In the genomic region with DNA sequence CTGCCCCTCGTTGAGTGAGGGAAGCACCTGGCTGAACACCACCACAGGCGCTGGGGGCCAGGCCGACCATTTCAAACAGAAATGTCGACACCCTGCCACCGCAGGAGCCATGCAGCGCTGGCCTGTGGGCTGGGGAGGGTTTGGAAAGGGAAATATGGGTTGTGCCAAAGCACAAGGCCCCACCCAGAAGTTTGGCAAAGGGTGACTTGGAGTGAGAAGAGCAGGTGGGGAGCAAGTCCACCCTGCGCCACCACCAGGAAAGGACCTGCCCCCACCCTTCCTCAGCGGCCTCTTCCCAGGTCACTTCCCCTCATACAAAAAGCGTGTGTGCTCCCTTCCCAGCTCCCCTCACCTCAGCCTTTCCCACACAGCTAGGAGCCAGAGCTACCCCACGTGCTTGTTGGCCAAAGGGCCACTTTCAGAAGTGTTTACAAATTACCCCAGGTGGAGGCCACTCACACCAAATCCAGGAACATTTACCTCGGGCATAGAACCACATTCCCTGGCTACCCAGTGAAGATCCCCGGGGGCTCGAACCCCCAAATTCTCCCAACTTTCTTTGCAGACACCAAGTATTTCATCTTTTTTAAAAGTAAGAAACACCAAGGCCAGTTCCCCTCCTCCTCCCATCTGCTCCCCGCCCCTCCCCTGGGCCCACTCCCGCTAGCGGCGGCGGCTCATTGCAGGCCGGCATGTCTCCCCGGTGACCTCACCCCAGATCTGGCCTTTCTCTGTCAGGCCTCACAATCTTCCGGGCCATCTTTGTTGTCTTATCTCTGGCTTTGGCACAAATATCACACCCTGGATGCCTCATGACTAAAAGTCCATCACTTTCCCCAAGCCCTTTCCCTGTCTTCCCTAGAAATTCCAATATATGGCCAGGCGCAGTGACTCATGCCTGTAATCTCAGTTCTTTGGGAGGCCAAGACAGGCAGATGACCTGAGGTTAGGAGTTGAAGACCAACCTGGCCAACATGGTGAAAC, we compare ENCODE assay signal across 11 cellular contexts.
DNase-seq lines count a peak whose midpoint lies in the region; ATAC-seq and TF ChIP-seq lines count a peak whose summit lies in the region.
"Had no signal": no experiment of that assay in that cellular context is flagged by ENCODE, and none has a peak within 500 bp of the region (broad histone marks: within the 10 kb centered on the region; RNA-seq: fewer than 3 reads in every experiment).

No MANE protein-coding gene starts in this region.

- H3K36me3 ChIP-seq in mucosa of rectum (ENCODE audit: control insufficient read depth in 2 of 2, insufficient read depth in 2 of 2, low read length in 2 of 2): no peaks in the 10 kb centered on the region

- H3K9me3 ChIP-seq in mucosa of rectum (ENCODE audit: control insufficient read depth in 2 of 2, low read length in 2 of 2): no peaks in the 10 kb centered on the region

- H3K27ac ChIP-seq in coronary artery (peak overlapping the region; percentile 73 to 96), mucosa of rectum (ENCODE audit: low read depth in 2 of 2, low read length in 2 of 2) (peak overlapping the region; percentile 62 to 82)
- H3K27ac ChIP-seq: C4-2B, SK-N-MC had no signal

- H3K9ac ChIP-seq in mucosa of rectum (ENCODE audit: low read depth in 1 of 2, low read length in 2 of 2): no peak overlapping the region

- no peaks in the 10 kb centered on the region for H3K27me3 ChIP-seq in mucosa of rectum (ENCODE audit: control insufficient read depth in 2 of 2, insufficient read depth in 2 of 2, low read length in 2 of 2)

- no peak for ATAC-seq in HG03442 (IDR thresholded peaks at IDR 0.05; ENCODE audit: unreplicated experiment)

- H3K4me3 ChIP-seq in coronary artery (peak overlapping the region; percentile 48), mucosa of rectum (ENCODE audit: low read length in 2 of 2) (no peak overlapping the region)
- H3K4me3 ChIP-seq: SK-N-MC had no signal

- peak; percentile 22 for DNase-seq in 8988T
- DNase-seq in HUDEP-2 (lab: John Stamatoyannopoulos, UW; ENCODE audit: unreplicated experiment in 76 of 76): peak in 60 of 76 experiments; percentile 11 to 71 (median 44)
- no peak for DNase-seq in coronary artery (ENCODE audit: low spot score)
- DNase-seq in superior temporal gyrus (ENCODE audit: extremely low spot score): no peak
- DNase-seq in retina: no peak
- DNase-seq in HK-2 (ENCODE audit: unreplicated experiment): no peak
- DNase-seq: activated gamma-delta T cell had no signal

- TF ChIP-seq CTCF in coronary artery (IDR thresholded peaks at IDR 0.05): no peak

- peaks cover 30 to 33% of the 10 kb centered on the region in 2 donors for H3K4me1 ChIP-seq in mucosa of rectum (ENCODE audit: control insufficient read depth in 2 of 2, insufficient read depth in 2 of 2, low read length in 2 of 2)

Comparison
In these comparisons a context has a peak if more than half of its experiments do, and no peak if none do; other contexts are left out.
1. DNase-seq: peak in 8988T (single experiment) and HUDEP-2 (60 of 76); none in coronary artery (single experiment), superior temporal gyrus (single experiment), retina (single experiment) and HK-2 (single experiment).